ENCODE assay signal across 18 cellular contexts in genomic region chr1:98121661-98122060, GRCh38.
"Had no signal": no experiment of that assay in that cellular context is flagged by ENCODE, and none has a peak within 500 bp of the region (broad histone marks: within the 10 kb centered on the region; RNA-seq: fewer than 3 reads in every experiment).

No MANE protein-coding gene starts in this region.

- H3K4me1 ChIP-seq: esophagus muscularis mucosa, neural progenitor cell, right atrium auricular region, thyroid gland had no signal

- H3K27ac ChIP-seq: epithelial cell of prostate, esophagus muscularis mucosa, hepatocyte, neural progenitor cell, ovary, right atrium auricular region, suprapubic skin, thyroid gland had no signal

- H3K4me2 ChIP-seq: hepatocyte, neural progenitor cell had no signal

- H2AFZ ChIP-seq: hepatocyte, neural progenitor cell had no signal

- H3K4me3 ChIP-seq: esophagus muscularis mucosa, hepatocyte, neural progenitor cell, ovary, right atrium auricular region, suprapubic skin, thyroid gland had no signal

- H3K9ac ChIP-seq: neural progenitor cell had no signal

- H3K27me3 ChIP-seq: esophagus muscularis mucosa, hepatocyte, neural progenitor cell, ovary, right atrium auricular region, suprapubic skin, thyroid gland had no signal

- H3K36me3 ChIP-seq: esophagus muscularis mucosa, neural progenitor cell, ovary, right atrium auricular region, suprapubic skin, thyroid gland had no signal

- ATAC-seq: effector memory CD8-positive, alpha-beta T cell; natural killer cell; stimulated activated effector memory CD8-positive, alpha-beta T cell treated with anti-CD3 and anti-CD28 coated beads, Interleukin-12 subunit alpha, Interleukin-12 subunit beta, amount 100 ng/mL, for 72 hours; stimulated activated naive CD8-positive, alpha-beta T cell treated with anti-CD3 and anti-CD28 coated beads, Interleukin-15, Interleukin-2, amounts not matched to agents 100 U/mL and 50 U/mL, for 24 hours had no signal

- DNase-seq: effector memory CD8-positive, alpha-beta T cell; foreskin melanocyte; head of caudate nucleus; kidney glomerular epithelial cell; natural killer cell; nucleus accumbens; ovary; stimulated activated CD4-positive, alpha-beta T cell treated with anti-CD3 and anti-CD28 coated beads, Interleukin-4, amount 100 ng/mL, for 1 hour; stimulated activated CD8-positive, alpha-beta memory T cell treated with anti-CD3 and anti-CD28 coated beads, Interleukin-4, amount 100 ng/mL, for 48 hours; stimulated activated naive CD8-positive, alpha-beta T cell treated with anti-CD3 and anti-CD28 coated beads, Interleukin-15, Interleukin-2, amounts not matched to agents 100 U/mL and 50 U/mL, for 24 hours; thyroid gland had no signal

- H3K9me3 ChIP-seq: esophagus muscularis mucosa, ovary, right atrium auricular region, suprapubic skin, thyroid gland had no signal
